ENCODE assay signal across 8 cellular contexts in the genomic region with DNA sequence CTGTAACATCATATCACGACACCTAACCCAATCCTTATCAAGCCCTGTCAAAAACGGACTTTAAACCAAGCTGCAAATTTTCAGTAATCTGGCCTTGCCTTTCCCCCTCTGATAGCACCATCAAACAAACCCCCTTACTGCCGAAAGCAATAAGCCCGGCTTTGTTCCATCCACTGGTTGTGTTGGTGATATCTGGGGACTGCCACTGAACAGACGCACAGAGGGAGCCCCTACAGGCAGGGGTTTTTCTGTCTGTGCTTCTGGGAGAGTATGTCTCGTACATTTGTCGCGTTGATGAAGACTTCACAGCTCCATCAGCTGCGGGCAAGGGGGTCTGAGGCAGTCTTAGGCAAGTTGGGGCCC. TPM values are rescaled to one million over a fixed set of nuclear protein-coding genes. Genes with fewer than 3 reads are reported as not detected.
DNase-seq lines count a peak whose midpoint lies in the region; ATAC-seq and TF ChIP-seq lines count a peak whose summit lies in the region.

No MANE protein-coding gene starts in this region.

- H3K4me3 ChIP-seq in parathyroid adenoma (ENCODE audit: low read depth, low read length): peak overlapping the region; percentile 3

- no peaks in the 10 kb centered on the region for H3K36me3 ChIP-seq in parathyroid adenoma (ENCODE audit: control insufficient read depth, insufficient read depth, low read length)

- H3K36me3 Mint-ChIP-seq in activated CD4-positive, alpha-beta T cell treated with anti-CD3 and anti-CD28 coated beads, Interleukin-2, amount 10 ng/mL, durations not matched to agents 24 days and 14 days (ENCODE audit: low read depth): no peaks in the 10 kb centered on the region

- H3K27ac ChIP-seq in epithelial cell of prostate: peak overlapping the region; percentile 95
- H3K27ac ChIP-seq in parathyroid adenoma: no peak overlapping the region

- peak overlapping the region; percentile 59 for H3K27ac Mint-ChIP-seq in activated CD4-positive, alpha-beta T cell treated with anti-CD3 and anti-CD28 coated beads, Interleukin-2, amount 10 ng/mL, durations not matched to agents 24 days and 14 days

- H3K4me1 ChIP-seq in parathyroid adenoma: peaks cover 3% of the 10 kb centered on the region

- H3K9me3 ChIP-seq in parathyroid adenoma (ENCODE audit: control insufficient read depth, low read length): no peaks in the 10 kb centered on the region

- H3K4me1 Mint-ChIP-seq in activated CD4-positive, alpha-beta T cell treated with anti-CD3 and anti-CD28 coated beads, Interleukin-2, amount 10 ng/mL, durations not matched to agents 24 days and 14 days: peaks cover 43% of the 10 kb centered on the region

- H3K4me3 Mint-ChIP-seq in activated CD4-positive, alpha-beta T cell treated with anti-CD3 and anti-CD28 coated beads, Interleukin-2, amount 10 ng/mL, durations not matched to agents 24 days and 14 days: peak overlapping the region; percentile 81

- H3K9me3 Mint-ChIP-seq in activated CD4-positive, alpha-beta T cell treated with anti-CD3 and anti-CD28 coated beads, Interleukin-2, amount 10 ng/mL, durations not matched to agents 24 days and 14 days: no peaks in the 10 kb centered on the region

- H3K27me3 Mint-ChIP-seq in activated CD4-positive, alpha-beta T cell treated with anti-CD3 and anti-CD28 coated beads, Interleukin-2, amount 10 ng/mL, durations not matched to agents 24 days and 14 days: peaks cover 37% of the 10 kb centered on the region

- peak overlapping the region; percentile 80 for H2AFZ ChIP-seq in parathyroid adenoma

- no peak overlapping the region for H3K9ac ChIP-seq in parathyroid adenoma

- no peaks in the 10 kb centered on the region for H3K79me2 ChIP-seq in parathyroid adenoma

- no peak for DNase-seq in activated CD4-positive, alpha-beta T cell treated with anti-CD3 and anti-CD28 coated beads, Interleukin-2, amount 10 ng/mL, durations not matched to agents 24 days and 14 days
- DNase-seq in activated CD4-positive, alpha-beta T cell treated with anti-CD3 and anti-CD28 coated beads for 4 hours: no peak
- DNase-seq in OCI-M1 (lab: John Stamatoyannopoulos, UW) (peak; percentile 74), epithelial cell of prostate (ENCODE audit: low read depth, low spot score) (no peak), DMS153 treated with DMSO at 0.1 percent for 48 hours (lab: John Stamatoyannopoulos, UW; ENCODE audit: unreplicated experiment) (no peak), HCEC 1CT (no peak)

- intact Hi-C loops in activated CD4-positive, alpha-beta T cell treated with anti-CD3 and anti-CD28 coated beads, Interleukin-2, amount 10 ng/mL, durations not matched to agents 24 days and 14 days (cut with micrococcal nuclease): loop anchor here (2.0 to 5.0 kb wide), 2 partner anchors 24 to 47 kb away; no protein-coding TSS in a partner anchor

- H3K27me3 ChIP-seq in parathyroid adenoma (ENCODE audit: control insufficient read depth, insufficient read depth, low read length): no peaks in the 10 kb centered on the region

- no peak for TF ChIP-seq CTCF in parathyroid adenoma (IDR thresholded peaks at IDR 0.05)

- no peak for ATAC-seq in HG03378 (IDR thresholded peaks at IDR 0.05; ENCODE audit: unreplicated experiment)

- peak overlapping the region; percentile 16 for H3K4me2 ChIP-seq in parathyroid adenoma (ENCODE audit: low read length)

RNA-seq across cellular contexts. Expression of a gene that starts 0.6 kb away (rescaled TPM):
- 0.57 and 0.72 TPM in 2 replicates for total RNA-seq in activated CD4-positive, alpha-beta T cell treated with anti-CD3 and anti-CD28 coated beads, Interleukin-2, amount 10 ng/mL, durations not matched to agents 24 days and 14 days

RNA-seq across cellular contexts. Expression of a gene that starts 36.0 kb away (rescaled TPM):
- total RNA-seq in activated CD4-positive, alpha-beta T cell treated with anti-CD3 and anti-CD28 coated beads, Interleukin-2, amount 10 ng/mL, durations not matched to agents 24 days and 14 days: 20.2 and 22.1 TPM in 2 replicates
